1 cellular context compared by ENCODE assay signal in the genomic region with DNA sequence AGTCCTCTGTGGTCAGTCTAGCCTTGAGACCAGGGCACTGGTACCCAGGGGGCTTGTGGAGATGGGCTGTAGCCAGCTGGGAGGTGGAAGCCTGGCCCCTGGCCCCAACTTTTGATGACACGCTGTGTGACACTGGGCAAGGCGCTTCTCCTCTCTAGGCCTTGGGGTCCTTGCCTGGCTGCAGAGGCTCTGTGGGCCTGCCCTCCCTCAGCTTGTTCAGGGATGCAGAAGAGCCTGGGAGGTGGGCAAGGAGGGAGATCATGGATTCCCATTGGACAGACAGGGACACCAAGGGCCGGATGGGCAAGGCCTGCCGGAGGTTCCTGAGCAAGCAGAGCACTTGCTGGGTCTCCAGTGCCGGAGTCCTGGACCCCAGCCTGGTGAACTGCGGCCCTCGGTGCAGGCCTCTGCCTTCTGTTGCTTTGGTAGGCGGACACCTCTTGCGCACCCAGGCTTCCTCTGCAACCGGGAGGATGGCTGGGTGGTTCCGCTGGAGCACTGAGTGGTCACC.
TF ChIP-seq lines count a peak whose summit lies in the region.

No MANE protein-coding gene starts in this region.

TF ChIP-seq in endothelial cell of umbilical vein, 7 proteins besides CTCF, POLR2A, EP300 and RAD21:
- TF ChIP-seq EZH2 (IDR thresholded peaks at IDR 0.05; ENCODE audit: borderline replicate concordance, low read depth, low read length, severe bottlenecking) (no peak), FOS (IDR thresholded peaks at IDR 0.05; ENCODE audit: borderline replicate concordance, insufficient read depth, low read length) (no peak), POLR2AphosphoS5 (IDR thresholded peaks at IDR 0.05; ENCODE audit: insufficient read depth, low read depth, low read length) (no peak), JUN (IDR thresholded peaks at IDR 0.05; ENCODE audit: borderline replicate concordance, insufficient read depth, insufficient read length, low read depth) (no peak), GATA2 (IDR thresholded peaks at IDR 0.05; ENCODE audit: insufficient read depth, insufficient read length, low read depth, low read length) (no peak), MYC (IDR thresholded peaks at IDR 0.05; ENCODE audit: low read depth, low read length) (no peak)
- TF ChIP-seq, protein P1, sequence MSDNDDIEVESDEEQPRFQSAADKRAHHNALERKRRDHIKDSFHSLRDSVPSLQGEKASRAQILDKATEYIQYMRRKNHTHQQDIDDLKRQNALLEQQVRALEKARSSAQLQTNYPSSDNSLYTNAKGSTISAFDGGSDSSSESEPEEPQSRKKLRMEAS (IDR thresholded peaks at IDR 0.05; ENCODE audit: insufficient read depth, insufficient read length) = no peak
